In the genomic region with DNA sequence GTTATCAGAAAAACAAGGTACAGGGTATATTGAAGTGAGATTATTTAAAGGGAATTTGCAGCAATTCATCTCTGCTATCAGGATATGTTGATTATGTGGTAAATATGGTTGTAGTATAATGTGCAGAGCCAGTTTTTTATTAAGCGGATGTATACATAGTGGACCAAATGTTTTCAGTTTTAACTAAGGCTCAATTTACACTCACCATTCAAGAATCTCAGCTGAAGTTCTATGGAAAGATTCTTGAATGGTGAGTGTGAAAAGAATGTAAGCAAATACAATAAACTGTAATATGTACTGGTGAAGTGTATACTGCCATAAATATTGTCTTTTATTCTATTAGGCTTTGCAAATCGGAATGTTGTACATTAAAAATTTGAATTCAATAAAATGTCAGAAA, we compare ENCODE assay signal across 28 cellular contexts.
"Had no signal": no experiment of that assay in that cellular context is flagged by ENCODE, and none has a peak within 500 bp of the region (broad histone marks: within the 10 kb centered on the region; RNA-seq: fewer than 3 reads in every experiment).

No MANE protein-coding gene starts in this region.

- H3K9me3 Mint-ChIP-seq: nephron; stimulated activated memory B cell treated with anti-CD40 and anti-IgM and Interleukin-4, amounts not matched to agents 10 μg/mL and 1 μg/mL and 100 μg/mL, for 72 hours had no signal

- H3K27ac Mint-ChIP-seq: endodermal cell; memory B cell; naive B cell; nephron; stimulated activated memory B cell treated with anti-CD40 and anti-IgM and Interleukin-4, amounts not matched to agents 10 μg/mL and 1 μg/mL and 100 μg/mL, for 72 hours; stimulated activated naive CD8-positive, alpha-beta T cell treated with anti-CD3 and anti-CD28 coated beads, Interleukin-15, amount 100 ng/mL, for 72 hours had no signal

- DNase-seq: effector CD4-positive, alpha-beta T cell; endodermal cell; erythroblast; foreskin keratinocyte; head of caudate nucleus; kidney; left cardiac atrium; left ventricle myocardium inferior; lower lobe of right lung; midbrain; naive B cell; posterior cingulate gyrus; spleen; stimulated activated CD4-positive, alpha-beta T cell treated with anti-CD3 and anti-CD28 coated beads, Interleukin-15, amount 100 ng/mL, for 24 hours; stimulated activated CD4-positive, alpha-beta T cell treated with anti-CD3 and anti-CD28 coated beads, Interleukin-1b, Interleukin-23, amount 100 ng/mL, for 48 hours; stimulated activated CD4-positive, alpha-beta T cell treated with anti-CD3 and anti-CD28 coated beads, Interleukin-4, amount 100 ng/mL, for 24 hours; stimulated activated naive CD8-positive, alpha-beta T cell treated with anti-CD3 and anti-CD28 coated beads, Interleukin-15, amount 100 ng/mL, for 72 hours; testis; upper lobe of right lung had no signal

- H3K4me2 ChIP-seq: hepatocyte had no signal

- H3K27me3 Mint-ChIP-seq: memory B cell; naive B cell; stimulated activated memory B cell treated with anti-CD40 and anti-IgM and Interleukin-4, amounts not matched to agents 10 μg/mL and 1 μg/mL and 100 μg/mL, for 72 hours; stimulated activated naive CD8-positive, alpha-beta T cell treated with anti-CD3 and anti-CD28 coated beads, Interleukin-15, amount 100 ng/mL, for 72 hours had no signal

- H3K36me3 Mint-ChIP-seq: memory B cell; naive B cell; stimulated activated memory B cell treated with anti-CD40 and anti-IgM and Interleukin-4, amounts not matched to agents 10 μg/mL and 1 μg/mL and 100 μg/mL, for 72 hours had no signal

- H3K27me3 ChIP-seq: foreskin keratinocyte, hepatocyte, neutrophil, spleen, testis, tibial nerve, upper lobe of right lung, vagina had no signal

- H3K4me3 ChIP-seq: hepatocyte, left ventricle myocardium inferior, lower lobe of right lung, spleen, testis, tibial nerve, upper lobe of right lung, vagina had no signal

- ATAC-seq: foreskin keratinocyte; left cardiac atrium; lower lobe of right lung; sciatic nerve; stimulated activated memory B cell treated with anti-CD40 and anti-IgM and Interleukin-4, amounts not matched to agents 10 μg/mL and 1 μg/mL and 100 μg/mL, for 72 hours; stimulated activated naive CD8-positive, alpha-beta T cell treated with anti-CD3 and anti-CD28 coated beads, Interleukin-15, amount 100 ng/mL, for 72 hours; upper lobe of right lung had no signal

- H3K9me3 ChIP-seq: lower lobe of right lung, neutrophil, testis, tibial nerve, upper lobe of right lung, vagina had no signal

- H3K4me3 Mint-ChIP-seq: endodermal cell; memory B cell; naive B cell; nephron; stimulated activated memory B cell treated with anti-CD40 and anti-IgM and Interleukin-4, amounts not matched to agents 10 μg/mL and 1 μg/mL and 100 μg/mL, for 72 hours; stimulated activated naive CD8-positive, alpha-beta T cell treated with anti-CD3 and anti-CD28 coated beads, Interleukin-15, amount 100 ng/mL, for 72 hours had no signal

- H3K4me1 ChIP-seq: foreskin keratinocyte, left ventricle myocardium inferior, lower lobe of right lung, spleen, testis, tibial nerve, upper lobe of right lung, vagina had no signal

- H3K36me3 ChIP-seq: left ventricle myocardium inferior, lower lobe of right lung, neutrophil, spleen, tibial nerve, upper lobe of right lung, vagina had no signal

- H3K79me2 ChIP-seq: hepatocyte had no signal

- FAIRE-seq: endothelial cell of umbilical vein had no signal

- H2AFZ ChIP-seq: hepatocyte had no signal

- H3K4me1 Mint-ChIP-seq: endodermal cell; memory B cell; naive B cell; nephron; stimulated activated memory B cell treated with anti-CD40 and anti-IgM and Interleukin-4, amounts not matched to agents 10 μg/mL and 1 μg/mL and 100 μg/mL, for 72 hours; stimulated activated naive CD8-positive, alpha-beta T cell treated with anti-CD3 and anti-CD28 coated beads, Interleukin-15, amount 100 ng/mL, for 72 hours had no signal

- H3K27ac ChIP-seq: foreskin keratinocyte, hepatocyte, left ventricle myocardium inferior, lower lobe of right lung, neutrophil, spleen, testis, tibial nerve, upper lobe of right lung, vagina had no signal
